In the genomic region with DNA sequence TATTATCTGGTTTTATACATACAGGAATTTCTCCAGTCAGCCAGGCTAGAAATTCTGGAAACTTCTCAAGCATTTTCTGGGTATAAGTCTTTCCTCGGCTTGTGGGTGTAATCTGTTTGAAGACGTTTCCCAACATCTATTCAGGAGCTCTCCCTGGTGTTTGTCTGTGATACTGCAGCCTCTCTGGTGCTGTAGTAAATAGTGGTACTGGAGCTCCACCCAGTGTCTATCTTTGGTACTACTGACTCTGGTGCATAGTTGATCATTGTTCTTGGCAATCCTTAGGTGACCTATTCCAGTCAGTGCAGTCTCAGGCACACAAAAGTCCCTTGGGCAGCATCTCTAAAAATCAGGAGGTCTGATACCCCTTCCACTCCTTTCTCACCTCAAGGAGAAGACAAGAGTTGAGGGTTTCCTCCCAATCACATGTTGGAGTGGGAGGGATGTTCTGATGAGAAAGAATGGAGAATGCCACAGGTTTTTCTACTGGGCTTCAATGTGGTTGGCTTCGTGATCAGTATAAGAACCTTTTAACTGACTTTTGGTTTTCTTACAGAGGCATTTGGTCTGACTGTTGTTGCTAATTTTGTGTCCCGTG, we compare ENCODE assay signal across 8 cellular contexts.
A peak's percentile ranks its signal among the peaks of the same experiment; 100 is the strongest.
DNase-seq lines count a peak whose midpoint lies in the region; ATAC-seq and TF ChIP-seq lines count a peak whose summit lies in the region.

No MANE protein-coding gene starts in this region.

- H3K27ac Mint-ChIP-seq in activated T-cell treated with anti-CD3 and anti-CD28 coated beads, Interleukin-2, amount 50 U/mL, for 24 hours: no peak overlapping the region

- DNase-seq in KG1 (lab: John Stamatoyannopoulos, UW) (peak; percentile 86), Panc1 (ENCODE audit: low read depth, low spot score) (peak; percentile 87), fibroblast of mammary gland (ENCODE audit: low read depth) (peak; percentile 92), thoracic aorta (ENCODE audit: low spot score) (peak; percentile 85)
- DNase-seq in activated T-cell treated with anti-CD3 and anti-CD28 coated beads, Interleukin-2, amount 50 U/mL, for 24 hours: peak; percentile 71

- intact Hi-C loops in Panc1 (cut with micrococcal nuclease; ENCODE audit: unreplicated experiment): loop anchor here (1.0 kb wide), 1 partner anchor 174 kb away; no protein-coding TSS in a partner anchor

- H3F3A ChIP-seq in DOHH2 (ENCODE audit: control insufficient read depth, insufficient read depth): no peaks in the 10 kb centered on the region

- peaks cover 24% of the 10 kb centered on the region for H3K4me1 Mint-ChIP-seq in activated T-cell treated with anti-CD3 and anti-CD28 coated beads, Interleukin-2, amount 50 U/mL, for 24 hours (ENCODE audit: low read depth)

- no peaks in the 10 kb centered on the region for H3K79me2 ChIP-seq in DOHH2 (ENCODE audit: control insufficient read depth, low read length)

- TF ChIP-seq CTCF in DOHH2 (IDR thresholded peaks at IDR 0.05; ENCODE audit: low read depth, low read length, poor library complexity, severe bottlenecking): peak; percentile 99
- TF ChIP-seq CTCF in Panc1 (IDR thresholded peaks at IDR 0.05): peak; percentile 91
- peak; percentile 100 for TF ChIP-seq CTCF in fibroblast of mammary gland (conservative IDR thresholded peaks at IDR 0.05; ENCODE audit: control insufficient read depth, insufficient read depth, low read depth, low read length)
- peak; percentile 100 for TF ChIP-seq CTCF in neutrophil (IDR thresholded peaks at IDR 0.05)
- TF ChIP-seq CTCF in thoracic aorta (IDR thresholded peaks at IDR 0.05): peak; percentile 92

- H3K4me3 ChIP-seq in DOHH2 (ENCODE audit: low read length) (no peak overlapping the region), Panc1 (ENCODE audit: low read depth in 2 of 2, low read length in 2 of 2) (no peak overlapping the region), fibroblast of mammary gland (ENCODE audit: control insufficient read depth, low read depth, low read length) (no peak overlapping the region), neutrophil (ENCODE audit: low read depth in 1 of 2, low read length in 1 of 2) (no peak overlapping the region), thoracic aorta (no peak overlapping the region)

- no peak overlapping the region for H3K4me3 Mint-ChIP-seq in activated T-cell treated with anti-CD3 and anti-CD28 coated beads, Interleukin-2, amount 50 U/mL, for 24 hours

- H3K9me3 Mint-ChIP-seq in activated T-cell treated with anti-CD3 and anti-CD28 coated beads, Interleukin-2, amount 50 U/mL, for 24 hours: peaks cover 20% of the 10 kb centered on the region

- no peaks in the 10 kb centered on the region for H4K20me1 ChIP-seq in DOHH2 (ENCODE audit: control insufficient read depth, insufficient read depth, low read depth, low read length)

- H3K4me1 ChIP-seq in DOHH2 (ENCODE audit: control insufficient read depth, low read length) (0 out of 2 replicates have a peak, but pooled peaks cover 3% of the 10 kb centered on the region), Panc1 (ENCODE audit: control insufficient read depth, insufficient read depth, low read length) (no peaks in the 10 kb centered on the region; the same call in 1 of the 2 replicates), neutrophil (ENCODE audit: control insufficient read depth in 1 of 2, insufficient read depth in 1 of 2, low read depth in 1 of 2, low read length in 1 of 2) (peaks cover 3 to 6% of the 10 kb centered on the region in 2 experiments), thoracic aorta (ENCODE audit: control insufficient read depth in 1 of 2, low read depth in 2 of 2) (no peaks in the 10 kb centered on the region)

- in situ Hi-C loops in Panc1 (cut with HindIII; ENCODE audit: low pct_unique_long_range_greater_than_20kb, low sequenced_read_pairs): no loop called here

- H3K36me3 ChIP-seq in DOHH2 (ENCODE audit: control insufficient read depth, low read length) (no peaks in the 10 kb centered on the region), Panc1 (ENCODE audit: control insufficient read depth, insufficient read depth, low read length) (no peaks in the 10 kb centered on the region), neutrophil (no peaks in the 10 kb centered on the region), thoracic aorta (no peaks in the 10 kb centered on the region)

- no TSS peak for BruUV-seq in Panc1 (replicated peaks; lab: Mats Ljungman, UMichigan)

- ATAC-seq in GM21619 (IDR thresholded peaks at IDR 0.05; ENCODE audit: unreplicated experiment): peak; percentile 90
- peak; percentile 87 for ATAC-seq in Panc1
- ATAC-seq in thoracic aorta (ENCODE audit: insufficient number of reproducible peaks, low FRiP score, low read depth): peak; percentile 88

- peaks cover 23% of the 10 kb centered on the region for H3K27me3 Mint-ChIP-seq in activated T-cell treated with anti-CD3 and anti-CD28 coated beads, Interleukin-2, amount 50 U/mL, for 24 hours

- H3K9me2 ChIP-seq in DOHH2 (replicated peaks; ENCODE audit: control insufficient read depth, low read length): no peaks in the 10 kb centered on the region

- H3K27me3 ChIP-seq in DOHH2 (ENCODE audit: control insufficient read depth, low read length) (peaks cover 21% of the 10 kb centered on the region), Panc1 (ENCODE audit: control insufficient read depth, insufficient read depth, low read length) (no peaks in the 10 kb centered on the region), neutrophil (no peaks in the 10 kb centered on the region), thoracic aorta (replicated peaks; ENCODE audit: insufficient read depth) (no peaks in the 10 kb centered on the region)

- POLR2A ChIA-PET in Panc1 (lab: Charles Lee): no interaction called here

- H3K4me2 ChIP-seq in DOHH2 (ENCODE audit: low read length): no peak overlapping the region

- H3K27ac ChIP-seq in DOHH2 (ENCODE audit: low read depth, low read length): no peak overlapping the region
- no peak overlapping the region for H3K27ac ChIP-seq in Panc1 (ENCODE audit: low read length)
- H3K27ac ChIP-seq in neutrophil: peak overlapping the region; percentile 21
- no peak overlapping the region for H3K27ac ChIP-seq in thoracic aorta

- CTCF ChIA-PET in Panc1 (lab: Charles Lee): interaction anchor here (0.6 to 1.6 kb wide), 3 partner anchors 136 to 189 kb away, joined by 3 to 9 read pairs (median 3); no protein-coding TSS in a partner anchor

- peaks cover 5% of the 10 kb centered on the region; the same call in 1 of the 2 replicates for H3K9me3 ChIP-seq in DOHH2 (ENCODE audit: control insufficient read depth, insufficient read depth, low read length)
- no peaks in the 10 kb centered on the region for H3K9me3 ChIP-seq in Panc1 (ENCODE audit: control insufficient read depth, insufficient read depth, low read depth, low read length)
- H3K9me3 ChIP-seq in neutrophil: no peaks in the 10 kb centered on the region
- H3K9me3 ChIP-seq in thoracic aorta: peaks cover 6% of the 10 kb centered on the region

- no peaks in the 10 kb centered on the region for H3K36me3 Mint-ChIP-seq in activated T-cell treated with anti-CD3 and anti-CD28 coated beads, Interleukin-2, amount 50 U/mL, for 24 hours (ENCODE audit: low read depth)
